Comparison of ENCODE assay signal across 23 cellular contexts in genomic region chr5:133440467-133441115, GRCh38.
DNase-seq lines count a peak whose midpoint lies in the region; ATAC-seq, FAIRE-seq and TF ChIP-seq lines count a peak whose summit lies in the region.
"Had no signal": no experiment of that assay in that cellular context is flagged by ENCODE, and none has a peak within 500 bp of the region (broad histone marks: within the 10 kb centered on the region; RNA-seq: fewer than 3 reads in every experiment).

No MANE protein-coding gene starts in this region.

- no peak for TF ChIP-seq CTCF in body of pancreas (IDR thresholded peaks at IDR 0.05)
- TF ChIP-seq CTCF in gastroesophageal sphincter (IDR thresholded peaks at IDR 0.05): no peak
- TF ChIP-seq CTCF in HFFc6 (IDR thresholded peaks at IDR 0.05): no peak

- H3K4me1 ChIP-seq in GM23248 (ENCODE audit: insufficient read depth): no peaks in the 10 kb centered on the region
- H3K4me1 ChIP-seq in body of pancreas: no peaks in the 10 kb centered on the region
- peaks cover 0 to 13% (median 0%) of the 10 kb centered on the region in 3 donors for H3K4me1 ChIP-seq in gastroesophageal sphincter
- peaks cover 0 to 6% of the 10 kb centered on the region in 2 donors for H3K4me1 ChIP-seq in neuronal stem cell (ENCODE audit: control insufficient read depth in 2 of 2, insufficient read depth in 1 of 2, low read depth in 1 of 2, low read length in 2 of 2)
- H3K4me1 ChIP-seq: A549, uterus had no signal

- H3K4me1 Mint-ChIP-seq in HFFc6 (ENCODE audit: low read depth): no peaks in the 10 kb centered on the region
- H3K4me1 Mint-ChIP-seq: activated naive CD8-positive, alpha-beta T cell treated with anti-CD3 and anti-CD28 coated beads for 36 hours; B cell had no signal

- DNase-seq in GM23248 (peak; percentile 10), body of pancreas (peak in 1 of 4 donors; percentile 6), neuronal stem cell (ENCODE audit: low spot score) (no peak), NCI-H187 (lab: John Stamatoyannopoulos, UW) (no peak), HFFc6 (no peak), SHP77 treated with DMSO at 0.1 percent for 48 hours (lab: John Stamatoyannopoulos, UW) (no peak), H54 (ENCODE audit: insufficient read length, low spot score) (no peak)
- DNase-seq: activated CD4-positive, alpha-beta T cell treated with anti-CD3 and anti-CD28 coated beads for 4 hours; activated naive CD8-positive, alpha-beta T cell treated with anti-CD3 and anti-CD28 coated beads for 36 hours; effector CD4-positive, alpha-beta T cell; kidney; NCI-H146; NCI-H2171 treated with DMSO at 0.1 percent for 48 hours; uterus had no signal

- H3K14ac ChIP-seq in neuronal stem cell (ENCODE audit: low read length): no peak overlapping the region

- no peaks in the 10 kb centered on the region for H3K36me3 Mint-ChIP-seq in HFFc6 (ENCODE audit: low read depth)
- H3K36me3 Mint-ChIP-seq: activated naive CD8-positive, alpha-beta T cell treated with anti-CD3 and anti-CD28 coated beads for 36 hours had no signal

- H3K4me3 ChIP-seq in GM23248 (no peak overlapping the region), body of pancreas (no peak overlapping the region), gastroesophageal sphincter (no peak overlapping the region), neuronal stem cell (ENCODE audit: low read length in 2 of 2) (peak overlapping the region in 1 of 2 donors; percentile 3)
- H3K4me3 ChIP-seq: A549, K562, lung, uterus had no signal

- no peaks in the 10 kb centered on the region for H3K79me1 ChIP-seq in neuronal stem cell (ENCODE audit: low read depth, low read length)

- H3K27ac Mint-ChIP-seq in HFFc6: no peak overlapping the region
- H3K27ac Mint-ChIP-seq: activated naive CD8-positive, alpha-beta T cell treated with anti-CD3 and anti-CD28 coated beads for 36 hours; activated T-helper 17 cell treated with anti-CD3 and anti-CD28 coated beads, Interleukin-2, amount 50 U/mL, for 72 hours; B cell had no signal

- H2BK15ac ChIP-seq in neuronal stem cell (ENCODE audit: low read length): no peak overlapping the region

- no peak for TF ChIP-seq POLR2A in body of pancreas (IDR thresholded peaks at IDR 0.05)
- TF ChIP-seq POLR2A in gastroesophageal sphincter (IDR thresholded peaks at IDR 0.05): no peak
- no peak for TF ChIP-seq POLR2A in H54 (IDR thresholded peaks at IDR 0.05; ENCODE audit: low read depth, low read length)

- no peak overlapping the region for H3K9ac ChIP-seq in GM23248
- H3K9ac ChIP-seq in neuronal stem cell (ENCODE audit: low read depth, low read length, poor library complexity): no peak overlapping the region

- no peaks in the 10 kb centered on the region for H3K79me2 ChIP-seq in GM23248 (ENCODE audit: insufficient read depth)

- intact Hi-C loops in body of pancreas (cut with DNase I): no loop called here

- no peak overlapping the region for H3K23ac ChIP-seq in neuronal stem cell (ENCODE audit: low read depth, low read length, poor library complexity)

- no peak for TF ChIP-seq EP300 in gastroesophageal sphincter (IDR thresholded peaks at IDR 0.05)

- no peaks in the 10 kb centered on the region for H3F3A ChIP-seq in GM23248 (ENCODE audit: insufficient read depth)

- H2BK5ac ChIP-seq in neuronal stem cell (ENCODE audit: low read length): no peak overlapping the region

- no peak overlapping the region for H4K91ac ChIP-seq in neuronal stem cell (ENCODE audit: low read depth, low read length, poor library complexity)

- FAIRE-seq in H54 (lab: Jason Lieb, UNC): no peak
- FAIRE-seq: A549, GM18507, K562, kidney had no signal

- H3K4me2 ChIP-seq in GM23248 (ENCODE audit: unreplicated experiment) (no peak overlapping the region), neuronal stem cell (ENCODE audit: insufficient read depth, low read length, poor library complexity, severe bottlenecking) (no peak overlapping the region)
- H3K4me2 ChIP-seq: A549 had no signal

- ATAC-seq in body of pancreas (peak; percentile 47), gastroesophageal sphincter (peak; percentile 47)
- ATAC-seq: activated T-helper 17 cell treated with anti-CD3 and anti-CD28 coated beads, Interleukin-2, amount 50 U/mL, for 72 hours; K562; Panc1 had no signal

- H3K4ac ChIP-seq in neuronal stem cell (ENCODE audit: low read length): no peak overlapping the region

- no peak overlapping the region for H4K8ac ChIP-seq in neuronal stem cell (ENCODE audit: low read depth, low read length)

- H3K4me3 Mint-ChIP-seq in HFFc6: no peak overlapping the region
- H3K4me3 Mint-ChIP-seq: activated naive CD8-positive, alpha-beta T cell treated with anti-CD3 and anti-CD28 coated beads for 36 hours; activated T-helper 17 cell treated with anti-CD3 and anti-CD28 coated beads, Interleukin-2, amount 50 U/mL, for 72 hours; B cell; neural crest cell had no signal

- WGBS in GM23248 (ENCODE audit: low coverage in 1 of 2, low lambda C conversion rate in 2 of 2, missing lambda C conversion rate in 2 of 2), 2 experiments: 38 to 51% methylated on average over 7 of the region's 7 CpGs
- 78 to 87% methylated on average over 5 to 7 of the region's 7 CpGs for WGBS in body of pancreas, 2 donors
- 20% methylated on average over 1 of the region's 7 CpGs; no CpG with 5 or more reads in 1 of the 2 donors for WGBS in gastroesophageal sphincter (ENCODE audit: low coverage in 1 of 2), 2 donors
- no CpG with 5 or more reads among the region's 7 CpGs for whole genome bisulfite sequencing in neuronal stem cell (ENCODE audit: extremely low coverage in 2 of 2, insufficient read length in 2 of 2, insufficient replicate concordance in 1 of 2), 2 donors

- H3K18ac ChIP-seq in neuronal stem cell (ENCODE audit: low read length): peak overlapping the region; percentile 83

- H4K20me1 ChIP-seq in GM23248 (ENCODE audit: insufficient read depth): no peaks in the 10 kb centered on the region

- no peak overlapping the region for H2AFZ ChIP-seq in GM23248
- H2AFZ ChIP-seq in neuronal stem cell (ENCODE audit: low read length): no peak overlapping the region

- no peak overlapping the region for H2AK5ac ChIP-seq in neuronal stem cell (ENCODE audit: low read depth, low read length)

- no peak overlapping the region for H2BK120ac ChIP-seq in neuronal stem cell (ENCODE audit: low read depth, low read length)

- no peaks in the 10 kb centered on the region; the same call in none of the 2 replicates for H3K27me3 ChIP-seq in GM23248 (replicated peaks; ENCODE audit: insufficient read depth)
- H3K27me3 ChIP-seq in body of pancreas: no peaks in the 10 kb centered on the region
- no peaks in the 10 kb centered on the region for H3K27me3 ChIP-seq in gastroesophageal sphincter
- peaks cover 0 to 4% (median 0%) of the 10 kb centered on the region in 3 experiments for H3K27me3 ChIP-seq in neuronal stem cell (ENCODE audit: control insufficient read depth in 3 of 3, insufficient read depth in 3 of 3, low read depth in 1 of 3, low read length in 3 of 3)
- H3K27me3 ChIP-seq: uterus had no signal

- in situ Hi-C loops in GM23248 (cut with MboI): no loop called here

- H3K36me3 ChIP-seq in GM23248 (ENCODE audit: low read depth): no peaks in the 10 kb centered on the region
- H3K36me3 ChIP-seq in body of pancreas (replicated peaks in 1 of 2; ENCODE audit: insufficient read depth in 1 of 2, low read depth in 2 of 2): no peaks in the 10 kb centered on the region
- H3K36me3 ChIP-seq in gastroesophageal sphincter: no peaks in the 10 kb centered on the region
- H3K36me3 ChIP-seq in neuronal stem cell (replicated peaks in 1 of 2; ENCODE audit: control insufficient read depth in 2 of 2, insufficient read depth in 2 of 2, low read length in 2 of 2): no peaks in the 10 kb centered on the region
- H3K36me3 ChIP-seq: uterus had no signal

- H3K27ac ChIP-seq in GM23248 (no peak overlapping the region), body of pancreas (no peak overlapping the region), gastroesophageal sphincter (no peak overlapping the region), neuronal stem cell (replicated peaks; ENCODE audit: low read length) (no peak overlapping the region)
- H3K27ac ChIP-seq: A549, uterus had no signal

- no peak overlapping the region for H2BK12ac ChIP-seq in neuronal stem cell (ENCODE audit: low read length)

- H3K9me3 Mint-ChIP-seq in HFFc6: no peaks in the 10 kb centered on the region
- H3K9me3 Mint-ChIP-seq: activated naive CD8-positive, alpha-beta T cell treated with anti-CD3 and anti-CD28 coated beads for 36 hours; activated T-helper 17 cell treated with anti-CD3 and anti-CD28 coated beads, Interleukin-2, amount 50 U/mL, for 72 hours had no signal

- H3K9me3 ChIP-seq in GM23248 (ENCODE audit: low read depth): no peaks in the 10 kb centered on the region
- no peaks in the 10 kb centered on the region for H3K9me3 ChIP-seq in body of pancreas
- H3K9me3 ChIP-seq in gastroesophageal sphincter: no peaks in the 10 kb centered on the region
- no peaks in the 10 kb centered on the region for H3K9me3 ChIP-seq in neuronal stem cell (replicated peaks in 1 of 2; ENCODE audit: control insufficient read depth in 2 of 2, insufficient read depth in 1 of 2, low read depth in 1 of 2, low read length in 2 of 2)
- H3K9me3 ChIP-seq: A549, uterus had no signal

- H3K27me3 Mint-ChIP-seq in HFFc6 (ENCODE audit: insufficient read depth): peaks cover 7% of the 10 kb centered on the region; the same call in 1 of the 2 replicates
- H3K27me3 Mint-ChIP-seq: activated naive CD8-positive, alpha-beta T cell treated with anti-CD3 and anti-CD28 coated beads for 36 hours had no signal

- H3K9me2 ChIP-seq in GM23248 (ENCODE audit: insufficient read depth): no peaks in the 10 kb centered on the region
